ENCODE assay signal across 8 cellular contexts in the genomic region with DNA sequence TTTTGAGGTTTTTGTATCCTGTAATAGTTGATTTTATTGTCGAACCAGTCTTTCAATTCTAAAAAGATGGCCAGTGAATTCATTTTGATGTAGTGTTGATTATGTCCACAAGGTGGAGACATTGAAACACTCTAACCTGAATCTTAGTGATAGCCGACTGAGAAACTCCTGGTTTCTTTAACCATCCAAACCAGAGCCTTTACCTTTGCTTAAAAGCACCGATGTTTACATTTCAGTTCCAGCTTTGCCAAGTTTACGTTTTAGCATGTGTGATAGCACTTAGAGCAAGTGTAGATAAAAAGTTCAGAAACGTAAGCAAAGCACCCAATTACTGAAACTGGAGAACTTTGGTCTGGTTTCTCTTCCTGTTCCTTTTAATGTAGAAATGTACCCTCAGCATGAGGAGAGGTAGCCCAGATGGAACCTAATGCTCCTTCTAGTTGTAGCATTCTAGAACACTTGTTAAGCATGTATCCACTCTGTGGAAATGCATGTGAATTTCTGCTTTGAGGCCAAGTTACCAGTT.
DNase-seq lines count a peak whose midpoint lies in the region; ATAC-seq and TF ChIP-seq lines count a peak whose summit lies in the region.

No MANE protein-coding gene starts in this region.

- peak overlapping the region; percentile 71 for H3K27ac Mint-ChIP-seq in Caco-2 (ENCODE audit: unreplicated experiment)
- H3K27ac Mint-ChIP-seq in activated CD8-positive, alpha-beta T cell treated with anti-CD3 and anti-CD28 coated beads, Interleukin-2, amount 10 ng/mL, durations not matched to agents 7 days and 5 days: no peak overlapping the region

- H3K9me3 ChIP-seq in Caco-2: no peaks in the 10 kb centered on the region
- no peaks in the 10 kb centered on the region for H3K9me3 ChIP-seq in MG63

- no peaks in the 10 kb centered on the region; the same call in 1 of the 2 replicates for H3K36me3 ChIP-seq in Caco-2 (ENCODE audit: control insufficient read depth, insufficient read depth, low read length)
- peaks cover 78% of the 10 kb centered on the region for H3K36me3 ChIP-seq in MG63

- no peaks in the 10 kb centered on the region for H3K9me3 Mint-ChIP-seq in Caco-2 (ENCODE audit: unreplicated experiment)
- H3K9me3 Mint-ChIP-seq in activated CD8-positive, alpha-beta T cell treated with anti-CD3 and anti-CD28 coated beads, Interleukin-2, amount 10 ng/mL, durations not matched to agents 7 days and 5 days (ENCODE audit: insufficient read depth): no peaks in the 10 kb centered on the region

- TF ChIP-seq CTCF in Caco-2 (IDR thresholded peaks at IDR 0.05; ENCODE audit: insufficient read depth in 1 of 2, low read depth in 1 of 2, low read length in 1 of 2, severe bottlenecking in 1 of 2, unreplicated experiment in 1 of 2): peak; percentile 55 to 61

- BruUV-seq in Caco-2 (replicated peaks; lab: Mats Ljungman, UMichigan): no TSS peak

- POLR2A ChIA-PET in Caco-2 (lab: Charles Lee): interaction anchor here (1.0 kb wide), 1 partner anchor 27 kb away, joined by 3 read pairs; no protein-coding TSS in a partner anchor
- POLR2A ChIA-PET in activated CD8-positive, alpha-beta T cell treated with anti-CD3 and anti-CD28 coated beads, Interleukin-2, amount 10 ng/mL, durations not matched to agents 7 days and 5 days (lab: Charles Lee): no interaction called here

- intact Hi-C loops in Caco-2 (cut with micrococcal nuclease; ENCODE audit: unreplicated experiment): loop anchor here (1.0 to 5.0 kb wide), 12 partner anchors 39 to 406 kb away; no protein-coding TSS in a partner anchor

- H3K27me3 Mint-ChIP-seq in Caco-2 (ENCODE audit: insufficient read depth, unreplicated experiment): no peaks in the 10 kb centered on the region
- peaks cover 17% of the 10 kb centered on the region for H3K27me3 Mint-ChIP-seq in activated CD8-positive, alpha-beta T cell treated with anti-CD3 and anti-CD28 coated beads, Interleukin-2, amount 10 ng/mL, durations not matched to agents 7 days and 5 days (ENCODE audit: low read depth)

- CTCF ChIA-PET in Caco-2 (lab: Charles Lee): interaction anchor here (0.5 to 1.9 kb wide), 15 partner anchors 11 to 176 kb away, joined by 3 to 13 read pairs (median 3); no protein-coding TSS in a partner anchor
- CTCF ChIA-PET in activated CD8-positive, alpha-beta T cell treated with anti-CD3 and anti-CD28 coated beads, Interleukin-2, amount 10 ng/mL, durations not matched to agents 7 days and 5 days (lab: Charles Lee): interaction anchor here (0.6 to 2.5 kb wide), 14 partner anchors 10 to 1236 kb away, joined by 3 to 10 read pairs (median 4); no protein-coding TSS in a partner anchor

- no peak overlapping the region for H3K4me3 ChIP-seq in Caco-2 (ENCODE audit: low read depth, low read length)
- no peak overlapping the region for H3K4me3 ChIP-seq in MG63

- H3K4me1 ChIP-seq in Caco-2: peaks cover 36% of the 10 kb centered on the region

- no peaks in the 10 kb centered on the region for H3K27me3 ChIP-seq in Caco-2 (replicated peaks; ENCODE audit: control insufficient read depth, insufficient read depth, low read length)
- H3K27me3 ChIP-seq in MG63: no peaks in the 10 kb centered on the region

- ATAC-seq in GM18873 (IDR thresholded peaks at IDR 0.05; ENCODE audit: low FRiP score, unreplicated experiment) (peak; percentile 86), HG03039 (IDR thresholded peaks at IDR 0.05; ENCODE audit: unreplicated experiment) (peak; percentile 62)
- peak; percentile 49 for ATAC-seq in activated CD8-positive, alpha-beta T cell treated with anti-CD3 and anti-CD28 coated beads, Interleukin-2, amount 10 ng/mL, durations not matched to agents 7 days and 5 days

- no peaks in the 10 kb centered on the region for H3K36me3 Mint-ChIP-seq in Caco-2 (ENCODE audit: insufficient read depth, unreplicated experiment)
- H3K36me3 Mint-ChIP-seq in activated CD8-positive, alpha-beta T cell treated with anti-CD3 and anti-CD28 coated beads, Interleukin-2, amount 10 ng/mL, durations not matched to agents 7 days and 5 days (ENCODE audit: low read depth): no peaks in the 10 kb centered on the region

- DNase-seq in Caco-2: peak in 1 of 2 experiments; percentile 72
- DNase-seq in NCI-H2029 treated with DMSO at 0.1 percent for 48 hours (lab: John Stamatoyannopoulos, UW): peak; percentile 77
- peak; percentile 22 for DNase-seq in activated CD8-positive, alpha-beta T cell treated with anti-CD3 and anti-CD28 coated beads, Interleukin-2, amount 10 ng/mL, durations not matched to agents 7 days and 5 days
- DNase-seq in glomerular visceral epithelial cell (ENCODE audit: extremely low spot score): peak; percentile 59
- DNase-seq in renal cortical epithelial cell (ENCODE audit: low read depth): peak; percentile 72
- no peak for DNase-seq in MG63

- peaks cover 36% of the 10 kb centered on the region for H3K4me1 Mint-ChIP-seq in Caco-2 (ENCODE audit: low read depth, unreplicated experiment)
- peaks cover 6% of the 10 kb centered on the region for H3K4me1 Mint-ChIP-seq in activated CD8-positive, alpha-beta T cell treated with anti-CD3 and anti-CD28 coated beads, Interleukin-2, amount 10 ng/mL, durations not matched to agents 7 days and 5 days (ENCODE audit: low read depth)

- H3K4me3 Mint-ChIP-seq in Caco-2 (ENCODE audit: unreplicated experiment): peak overlapping the region; percentile 59
- H3K4me3 Mint-ChIP-seq in activated CD8-positive, alpha-beta T cell treated with anti-CD3 and anti-CD28 coated beads, Interleukin-2, amount 10 ng/mL, durations not matched to agents 7 days and 5 days: peak overlapping the region; percentile 27
